ENCODE assay signal across 9 cellular contexts in genomic region chr1:3695326-3696217, GRCh38. TPM values are rescaled to one million over a fixed set of nuclear protein-coding genes. Genes with fewer than 3 reads are reported as not detected.
DNase-seq lines count a peak whose midpoint lies in the region; ATAC-seq, FAIRE-seq and TF ChIP-seq lines count a peak whose summit lies in the region.
"Had no signal": no experiment of that assay in that cellular context is flagged by ENCODE, and none has a peak within 500 bp of the region (broad histone marks: within the 10 kb centered on the region; RNA-seq: fewer than 3 reads in every experiment).

No MANE protein-coding gene starts in this region.

- peak; percentile 93 for ATAC-seq in GM12878

- no peak overlapping the region for H3K27ac Mint-ChIP-seq in activated T-helper 2 cell treated with anti-CD3 and anti-CD28 coated beads, Interferon-gamma antibody, Interleukin-2, Interleukin-4, amounts not matched to agents 10 μg/mL and 5 μg/mL and 100 μg/mL, durations not matched to agents 14 hours and 24 hours and 36 hours

- in situ Hi-C loops in GM12878 (cut with MboI): no loop called here

- TF ChIP-seq CTCF in 22Rv1 (IDR thresholded peaks at IDR 0.05): peak; percentile 93
- peak; percentile 84 for TF ChIP-seq CTCF in GM12873 (IDR thresholded peaks at IDR 0.05; ENCODE audit: insufficient read depth, low read depth, low read length, missing control alignments)
- peak; percentile 54 to 79 (median 73) for TF ChIP-seq CTCF in GM12878 (IDR thresholded peaks at IDR 0.05 in 2 of 3, conservative IDR thresholded peaks at IDR 0.05 in 1 of 3; ENCODE audit: control insufficient read depth in 2 of 3, extremely low read depth in 1 of 3, insufficient read depth in 1 of 3, low read depth in 3 of 3, low read length in 3 of 3)

- no peaks in the 10 kb centered on the region for H3K27me3 Mint-ChIP-seq in activated T-helper 2 cell treated with anti-CD3 and anti-CD28 coated beads, Interferon-gamma antibody, Interleukin-2, Interleukin-4, amounts not matched to agents 10 μg/mL and 5 μg/mL and 100 μg/mL, durations not matched to agents 14 hours and 24 hours and 36 hours (ENCODE audit: low read depth)

- no peaks in the 10 kb centered on the region for H4K20me1 ChIP-seq in GM12878 (ENCODE audit: control insufficient read depth, insufficient read depth)

- no peak overlapping the region for H3K4me2 ChIP-seq in GM12878 (ENCODE audit: control insufficient read depth, insufficient read depth)

- SMC1A ChIA-PET in GM12878 (lab: Charles Lee; ENCODE audit: uncharacterized antibody, unreplicated experiment): no interaction called here

- no peak for FAIRE-seq in GM12878 (lab: Jason Lieb, UNC)
- FAIRE-seq: colon had no signal

- no peak overlapping the region for H3K4me3 ChIP-seq in GM12878
- peak overlapping the region; percentile 18; the same call in 1 of the 2 replicates for H3K4me3 ChIP-seq in iPS-20b (ENCODE audit: low read length)

- 55% methylated on average over 33 of the region's 33 CpGs for WGBS in GM12878 (ENCODE audit: insufficient coverage, insufficient replicate concordance, low lambda C conversion rate, missing lambda C conversion rate)

- CTCF ChIA-PET in GM12878 (lab: Yijun Ruan, JAX): interaction anchor here (0.8 to 1.1 kb wide), 2 partner anchors 18 to 29 kb away, joined by 3 read pairs; no protein-coding TSS in a partner anchor

- no peaks in the 10 kb centered on the region for H3K36me3 Mint-ChIP-seq in activated T-helper 2 cell treated with anti-CD3 and anti-CD28 coated beads, Interferon-gamma antibody, Interleukin-2, Interleukin-4, amounts not matched to agents 10 μg/mL and 5 μg/mL and 100 μg/mL, durations not matched to agents 14 hours and 24 hours and 36 hours (ENCODE audit: low read depth)

- POLR2A ChIA-PET in GM12878 (lab: Charles Lee): interaction anchor here (0.8 kb wide), 1 partner anchor 22 kb away, joined by 3 read pairs; no protein-coding TSS in a partner anchor

- no TSS peak for BruUV-seq in GM12878 (replicated peaks; lab: Mats Ljungman, UMichigan)

- H3K27ac ChIP-seq in 22Rv1 (no peak overlapping the region), GM12878 (ENCODE audit: control insufficient read depth, insufficient read depth) (no peak overlapping the region), iPS-20b (ENCODE audit: low read length) (no peak overlapping the region)

- no peaks in the 10 kb centered on the region for H3K79me2 ChIP-seq in GM12878 (ENCODE audit: control insufficient read depth, insufficient read depth, low read length)

- H3K4me1 ChIP-seq in GM12878 (ENCODE audit: control insufficient read depth, insufficient read depth, low read length) (no peaks in the 10 kb centered on the region), iPS-20b (ENCODE audit: insufficient read depth, low read length) (no peaks in the 10 kb centered on the region; the same call in 1 of the 2 replicates)

- peaks cover 0 to 13% of the 10 kb centered on the region in 2 experiments; a peak in 3 of 4 replicates for H3K36me3 ChIP-seq in GM12878 (ENCODE audit: control insufficient read depth in 2 of 2, insufficient read depth in 2 of 2, low read length in 1 of 2)
- no peaks in the 10 kb centered on the region for H3K36me3 ChIP-seq in iPS-20b (ENCODE audit: insufficient read depth, low read depth, low read length)

- no peaks in the 10 kb centered on the region for H3K9me3 Mint-ChIP-seq in activated T-helper 2 cell treated with anti-CD3 and anti-CD28 coated beads, Interferon-gamma antibody, Interleukin-2, Interleukin-4, amounts not matched to agents 10 μg/mL and 5 μg/mL and 100 μg/mL, durations not matched to agents 14 hours and 24 hours and 36 hours

- TF ChIP-seq RAD21 in GM12878 (IDR thresholded peaks at IDR 0.05; ENCODE audit: insufficient read depth, low read depth, low read length): peak; percentile 33; the same call in 1 of the 2 replicates

- H2AFZ ChIP-seq in GM12878 (ENCODE audit: control insufficient read depth, low read depth, low read length): no peak overlapping the region

- DNase-seq in RPMI7951 (ENCODE audit: low read depth) (peak; percentile 21), GM12878 (ENCODE audit: low read depth, low spot score) (no peak), NOMO-1 treated with DMSO at 0.1 percent for 48 hours (lab: John Stamatoyannopoulos, UW; ENCODE audit: unreplicated experiment) (no peak)
- DNase-seq in stimulated activated CD4-positive, alpha-beta T cell treated with anti-CD3 and anti-CD28 coated beads, Interleukin-15, amount 100 ng/mL, for 24 hours: peak; percentile 58
- no peak for DNase-seq in activated T-helper 2 cell treated with anti-CD3 and anti-CD28 coated beads, Interferon-gamma antibody, Interleukin-2, Interleukin-4, amounts not matched to agents 10 μg/mL and 5 μg/mL and 100 μg/mL, durations not matched to agents 14 hours and 24 hours and 36 hours (ENCODE audit: low spot score)

- RAD21 ChIA-PET in GM12878 (lab: Charles Lee; ENCODE audit: unreplicated experiment): no interaction called here

- no peaks in the 10 kb centered on the region for H3K4me1 Mint-ChIP-seq in activated T-helper 2 cell treated with anti-CD3 and anti-CD28 coated beads, Interferon-gamma antibody, Interleukin-2, Interleukin-4, amounts not matched to agents 10 μg/mL and 5 μg/mL and 100 μg/mL, durations not matched to agents 14 hours and 24 hours and 36 hours (ENCODE audit: low read depth)

- H3K9ac ChIP-seq in GM12878 (ENCODE audit: control insufficient read depth, insufficient read depth, low read length) (no peak overlapping the region), iPS-20b (ENCODE audit: low read depth, low read length) (no peak overlapping the region)

- H3K9me3 ChIP-seq in GM12878 (replicated peaks; ENCODE audit: control insufficient read depth, insufficient read depth, low read length) (no peaks in the 10 kb centered on the region), iPS-20b (ENCODE audit: insufficient read depth, low read depth, low read length) (no peaks in the 10 kb centered on the region)

- no peak overlapping the region for H3K4me3 Mint-ChIP-seq in activated T-helper 2 cell treated with anti-CD3 and anti-CD28 coated beads, Interferon-gamma antibody, Interleukin-2, Interleukin-4, amounts not matched to agents 10 μg/mL and 5 μg/mL and 100 μg/mL, durations not matched to agents 14 hours and 24 hours and 36 hours (ENCODE audit: low read depth)

- intact Hi-C loops in GM12878 (cut with micrococcal nuclease; ENCODE audit: unreplicated experiment): no loop called here
- intact Hi-C loops in activated T-helper 2 cell treated with anti-CD3 and anti-CD28 coated beads, Interferon-gamma antibody, Interleukin-2, Interleukin-4, amounts not matched to agents 10 μg/mL and 5 μg/mL and 100 μg/mL, durations not matched to agents 14 hours and 24 hours and 36 hours (cut with micrococcal nuclease): no loop called here

- TF ChIP-seq POLR2A in GM12878 (IDR thresholded peaks at IDR 0.05; ENCODE audit: low read depth, low read length): no peak

- TF ChIP-seq EP300 in GM12878 (IDR thresholded peaks at IDR 0.05; ENCODE audit: borderline replicate concordance in 1 of 2, control insufficient read depth in 1 of 2, low read depth in 2 of 2, low read length in 2 of 2): no peak

- H3K27me3 ChIP-seq in GM12878 (replicated peaks in 1 of 2; ENCODE audit: control insufficient read depth in 2 of 2, insufficient read depth in 2 of 2, low read length in 1 of 2) (no peaks in the 10 kb centered on the region), iPS-20b (ENCODE audit: insufficient read depth, low read length) (peaks cover 16% of the 10 kb centered on the region)

RNA-seq across cellular contexts. Expression of gene TP73, which starts 43.3 kb away (rescaled TPM):
- not detected in 2 replicates for total RNA-seq in RPMI7951 (2014; rRNA removed; shearing (Covaris generic))
- 89.6 and 102 TPM in 2 replicates for total RNA-seq in GM12878 (2013; cell fraction: nucleolus; rRNA removed)
- 18.6 and 20.4 TPM in 2 replicates for total RNA-seq in GM12878 (2014; rRNA removed)
- total RNA-seq in GM12878 (2014; rRNA removed; fragmentation: Illumina TruSeq; extraction: Trizol): 7.8 and 8.5 TPM in 2 replicates
- 49.6 and 54.2 TPM in 2 replicates for total RNA-seq in GM12878 (2021)
- polyA plus RNA-seq in GM12878 (2011; ENCODE audit: low read depth): 5.6 TPM
- 3.3 and 6.5 TPM in 2 replicates for polyA plus RNA-seq in GM12878 (2011; rRNA removed)
- polyA plus RNA-seq in GM12878 (2011; cell fraction: cytosol; rRNA removed): 9.1 and 11.1 TPM in 2 replicates
- polyA plus RNA-seq in GM12878 (2011; cell fraction: nucleus; rRNA removed): 63.3 and 74.6 TPM in 2 replicates
- 19.5 and 20.0 TPM in 2 replicates for polyA plus RNA-seq in GM12878 (2012)
- 3.4 and 9.3 TPM in 2 replicates for polyA plus RNA-seq in GM12878 (2014; fragmentation: Illumina TruSeq; extraction: Trizol)
- polyA plus RNA-seq in GM12878 (2014; fragmentation: Nextera tagmentation; extraction: Ambion mirVana): under 1 TPM; 0.08 to 0.22 TPM
- polyA plus RNA-seq in GM12878 (2014; rRNA removed): 20.4 and 28.7 TPM in 2 replicates
- polyA plus RNA-seq in GM12878 (2016; fragmentation: Nextera tagmentation; extraction: Ambion mirVana): 10 to 100 TPM; 24.8 to 29.4 TPM
- polyA minus RNA-seq in GM12878 (2011; rRNA and poly(A)+ RNA removed): 10.9 and 22.2 TPM in 2 replicates
- polyA minus RNA-seq in GM12878 (2011; cell fraction: cytosol; rRNA and poly(A)+ RNA removed): 13.4 and 15.6 TPM in 2 replicates
- 23.7 and 49.5 TPM in 2 replicates for polyA minus RNA-seq in GM12878 (2011; cell fraction: nucleus; rRNA and poly(A)+ RNA removed)
- total RNA-seq in activated T-helper 2 cell treated with anti-CD3 and anti-CD28 coated beads, Interferon-gamma antibody, Interleukin-2, Interleukin-4, amounts not matched to agents 10 μg/mL and 5 μg/mL and 100 μg/mL, durations not matched to agents 14 hours and 24 hours and 36 hours: 2.4 and 2.5 TPM in 2 replicates

RNA-seq across cellular contexts. Expression of gene WRAP73, which starts 45.7 kb away (rescaled TPM):
- total RNA-seq in RPMI7951 (2014; rRNA removed; shearing (Covaris generic)): 17.6 and 21.1 TPM in 2 replicates
- 44.4 and 44.8 TPM in 2 replicates for total RNA-seq in GM12878 (2013; cell fraction: nucleolus; rRNA removed)
- total RNA-seq in GM12878 (2014; rRNA removed): 41.9 and 49.1 TPM in 2 replicates
- 22.8 and 23.8 TPM in 2 replicates for total RNA-seq in GM12878 (2014; rRNA removed; fragmentation: Illumina TruSeq; extraction: Trizol)
- 37.8 and 44.4 TPM in 2 replicates for total RNA-seq in GM12878 (2021)
- 10.6 TPM for polyA plus RNA-seq in GM12878 (2011; ENCODE audit: low read depth)
- 28.7 and 49.1 TPM in 2 replicates for polyA plus RNA-seq in GM12878 (2011; rRNA removed)
- 63.6 and 87.5 TPM in 2 replicates for polyA plus RNA-seq in GM12878 (2011; cell fraction: cytosol; rRNA removed)
- 186 and 229 TPM in 2 replicates for polyA plus RNA-seq in GM12878 (2011; cell fraction: nucleus; rRNA removed)
- 21.0 and 25.2 TPM in 2 replicates for polyA plus RNA-seq in GM12878 (2012)
- polyA plus RNA-seq in GM12878 (2014; fragmentation: Illumina TruSeq; extraction: Trizol): 13.8 and 46.8 TPM in 2 replicates
- polyA plus RNA-seq in GM12878 (2014; fragmentation: Nextera tagmentation; extraction: Ambion mirVana): 1 to 10 TPM; 3.2 to 7.6 TPM
- polyA plus RNA-seq in GM12878 (2014; rRNA removed): 65.8 and 72.6 TPM in 2 replicates
- polyA plus RNA-seq in GM12878 (2016; fragmentation: Nextera tagmentation; extraction: Ambion mirVana): 10 to 100 TPM; 52.5 to 58.5 TPM
- 22.7 and 36.0 TPM in 2 replicates for polyA minus RNA-seq in GM12878 (2011; rRNA and poly(A)+ RNA removed)
- 15.2 and 22.9 TPM in 2 replicates for polyA minus RNA-seq in GM12878 (2011; cell fraction: cytosol; rRNA and poly(A)+ RNA removed)
- polyA minus RNA-seq in GM12878 (2011; cell fraction: nucleus; rRNA and poly(A)+ RNA removed): 34.2 and 49.2 TPM in 2 replicates
- 38.7 and 42.2 TPM in 2 replicates for total RNA-seq in activated T-helper 2 cell treated with anti-CD3 and anti-CD28 coated beads, Interferon-gamma antibody, Interleukin-2, Interleukin-4, amounts not matched to agents 10 μg/mL and 5 μg/mL and 100 μg/mL, durations not matched to agents 14 hours and 24 hours and 36 hours

RNA-seq across cellular contexts. Expression of gene CCDC27, which starts 56.7 kb away (rescaled TPM):
- not detected in 2 replicates for total RNA-seq in RPMI7951 (2014; rRNA removed; shearing (Covaris generic))
- total RNA-seq in GM12878 (2013; cell fraction: nucleolus; rRNA removed): not detected in 2 replicates
- total RNA-seq in GM12878 (2014; rRNA removed) (not detected in 2 replicates), GM12878 (2014; rRNA removed; fragmentation: Illumina TruSeq; extraction: Trizol) (not detected in 2 replicates), GM12878 (2021) (not detected in 2 replicates)
- not detected for polyA plus RNA-seq in GM12878 (2011; ENCODE audit: low read depth)
- polyA plus RNA-seq in GM12878 (2011; rRNA removed) (not detected in 2 replicates), GM12878 (2014; fragmentation: Illumina TruSeq; extraction: Trizol) (not detected in 2 replicates), GM12878 (2014; fragmentation: Nextera tagmentation; extraction: Ambion mirVana) (under 1 TPM in 1 of 2 experiments, not detected in 1; 0.05 TPM), GM12878 (2014; rRNA removed) (not detected in 2 replicates), GM12878 (2016; fragmentation: Nextera tagmentation; extraction: Ambion mirVana) (not detected)
- not detected in 2 replicates for polyA plus RNA-seq in GM12878 (2011; cell fraction: cytosol; rRNA removed)
- polyA plus RNA-seq in GM12878 (2011; cell fraction: nucleus; rRNA removed): not detected in 2 replicates
- not detected in 2 replicates for polyA plus RNA-seq in GM12878 (2012)
- not detected in 2 replicates for polyA minus RNA-seq in GM12878 (2011; rRNA and poly(A)+ RNA removed)
- polyA minus RNA-seq in GM12878 (2011; cell fraction: cytosol; rRNA and poly(A)+ RNA removed): not detected in 2 replicates
- polyA minus RNA-seq in GM12878 (2011; cell fraction: nucleus; rRNA and poly(A)+ RNA removed): not detected in 2 replicates
- 0.07 TPM in 1 of 2 replicates, not detected in the other for total RNA-seq in activated T-helper 2 cell treated with anti-CD3 and anti-CD28 coated beads, Interferon-gamma antibody, Interleukin-2, Interleukin-4, amounts not matched to agents 10 μg/mL and 5 μg/mL and 100 μg/mL, durations not matched to agents 14 hours and 24 hours and 36 hours

Comparison
In these comparisons a context has a peak if more than half of its experiments do, and no peak if none do; other contexts are left out.
1. DNase-seq: peak in RPMI7951 (single experiment) and stimulated activated CD4-positive, alpha-beta T cell treated with anti-CD3 and anti-CD28 coated beads, Interleukin-15, amount 100 ng/mL, for 24 hours (single experiment); none in GM12878 (single experiment), NOMO-1 treated with DMSO at 0.1 percent for 48 hours (single experiment) and activated T-helper 2 cell treated with anti-CD3 and anti-CD28 coated beads, Interferon-gamma antibody, Interleukin-2, Interleukin-4, amounts not matched to agents 10 μg/mL and 5 μg/mL and 100 μg/mL, durations not matched to agents 14 hours and 24 hours and 36 hours (single experiment).
2. Peak in every context shown above with its lines, with median percentiles within 50 percentile points of each other: CTCF ChIP-seq.